4 cellular contexts compared by ENCODE assay signal in genomic region chr7:120895253-120895652, GRCh38. TPM values are rescaled to one million over a fixed set of nuclear protein-coding genes. Genes with fewer than 3 reads are reported as not detected.
"Had no signal": no experiment of that assay in that cellular context is flagged by ENCODE, and none has a peak within 500 bp of the region (broad histone marks: within the 10 kb centered on the region; RNA-seq: fewer than 3 reads in every experiment).

No MANE protein-coding gene starts in this region.

RNA-seq across cellular contexts. Expression of gene TSPAN12, which starts 37.3 kb away (rescaled TPM):
- total RNA-seq: mononuclear cell; naive thymus-derived CD4-positive, alpha-beta T cell; naive thymus-derived CD8-positive, alpha-beta T cell had no signal
- polyA plus RNA-seq: immature natural killer cell; naive thymus-derived CD4-positive, alpha-beta T cell; naive thymus-derived CD8-positive, alpha-beta T cell had no signal
